In the genomic region with DNA sequence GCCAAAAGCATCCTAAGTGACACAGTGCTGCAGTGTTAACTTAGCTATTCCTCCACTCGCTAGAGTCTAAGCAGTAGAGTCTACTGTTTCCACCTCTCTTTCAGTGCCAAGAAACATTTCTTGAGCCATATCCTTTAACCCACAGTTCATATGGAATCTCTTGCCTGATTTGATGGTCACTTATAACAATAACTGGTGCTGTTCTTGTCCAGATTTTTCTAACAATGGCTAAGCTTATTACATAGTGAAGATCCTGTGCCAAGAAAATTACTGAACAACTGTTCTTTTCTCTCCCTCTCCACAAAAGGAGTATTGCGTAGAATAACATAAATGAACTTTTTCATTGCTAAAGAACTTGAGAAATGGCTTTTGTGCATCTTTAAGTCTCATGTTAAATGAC, we compare ENCODE assay signal across 25 cellular contexts.
"Had no signal": no experiment of that assay in that cellular context is flagged by ENCODE, and none has a peak within 500 bp of the region (broad histone marks: within the 10 kb centered on the region; RNA-seq: fewer than 3 reads in every experiment).

No MANE protein-coding gene starts in this region.

- ATAC-seq: esophagus mucosa, left colon, natural killer cell, T-helper 17 cell had no signal

- H3K4me1 Mint-ChIP-seq: activated naive CD8-positive, alpha-beta T cell treated with anti-CD3 and anti-CD28 coated beads for 36 hours; stimulated activated naive B cell treated with anti-CD40 and anti-IgM and Interleukin-4, amounts not matched to agents 10 μg/mL and 1 μg/mL and 100 μg/mL, for 72 hours; T-helper 17 cell had no signal

- H3K27ac ChIP-seq: hepatocyte had no signal

- DNase-seq: activated CD4-positive, alpha-beta memory T cell treated with anti-CD3 and anti-CD28 coated beads for 36 hours; activated CD4-positive, alpha-beta T cell treated with anti-CD3 and anti-CD28 coated beads, Interleukin-2, amount 10 ng/mL, durations not matched to agents 24 days and 14 days; activated CD4-positive, CD25-positive, alpha-beta regulatory T cell treated with anti-CD3 and anti-CD28 coated beads, Interleukin-2, amount 50 U/mL, for 72 hours; activated CD8-positive, alpha-beta memory T cell treated with anti-CD3 and anti-CD28 coated beads, Interleukin-2, amount 50 U/mL, for 4 hours; activated effector memory CD4-positive, alpha-beta T cell treated with anti-CD3 and anti-CD28 coated beads, Interleukin-2, amount 50 U/mL, for 16 hours; activated naive CD4-positive, alpha-beta T cell treated with anti-CD3 and anti-CD28 coated beads for 36 hours; activated naive CD8-positive, alpha-beta T cell treated with anti-CD3 and anti-CD28 coated beads for 36 hours; activated T-cell treated with anti-CD3 and anti-CD28 coated beads, Interleukin-2, amount 50 U/mL, for 1 hour; cortex of kidney; kidney; mammary epithelial cell; natural killer cell; stimulated activated CD4-positive, alpha-beta T cell treated with anti-CD3 and anti-CD28 coated beads, Interleukin-1b, Interleukin-23, amount 100 ng/mL, for 48 hours; stimulated activated naive B cell treated with anti-CD40 and anti-IgM and Interleukin-4, amounts not matched to agents 10 μg/mL and 1 μg/mL and 100 μg/mL, for 72 hours; stomach; T-helper 17 cell; trophoblast cell had no signal

- H3K27ac Mint-ChIP-seq: activated CD4-positive, alpha-beta memory T cell treated with anti-CD3 and anti-CD28 coated beads for 36 hours; activated CD4-positive, alpha-beta T cell treated with anti-CD3 and anti-CD28 coated beads, Interleukin-2, amount 10 ng/mL, durations not matched to agents 24 days and 14 days; activated naive CD4-positive, alpha-beta T cell treated with anti-CD3 and anti-CD28 coated beads for 36 hours; activated naive CD8-positive, alpha-beta T cell treated with anti-CD3 and anti-CD28 coated beads for 36 hours; activated T-helper 1 cell treated with anti-CD3 and anti-CD28 coated beads, Interleukin-12 subunit alpha, Interleukin-12 subunit beta, Interleukin-2, Interleukin-4 antibody, amounts not matched to agents 30 ng/mL and 10 ng/mL and 1 ng/mL, durations not matched to agents 14 hours and 24 hours and 36 hours; natural killer cell; stimulated activated naive B cell treated with anti-CD40 and anti-IgM and Interleukin-4, amounts not matched to agents 10 μg/mL and 1 μg/mL and 100 μg/mL, for 72 hours; T-helper 17 cell had no signal

- H3K27me3 Mint-ChIP-seq: activated CD4-positive, alpha-beta memory T cell treated with anti-CD3 and anti-CD28 coated beads for 36 hours; activated naive CD8-positive, alpha-beta T cell treated with anti-CD3 and anti-CD28 coated beads for 36 hours; T-helper 17 cell had no signal

- H3K9me3 Mint-ChIP-seq: activated CD4-positive, alpha-beta memory T cell treated with anti-CD3 and anti-CD28 coated beads for 36 hours; activated naive CD4-positive, alpha-beta T cell treated with anti-CD3 and anti-CD28 coated beads for 36 hours; activated naive CD8-positive, alpha-beta T cell treated with anti-CD3 and anti-CD28 coated beads for 36 hours; natural killer cell had no signal

- H3K9me3 ChIP-seq: ascending aorta, gastrocnemius medialis, stomach had no signal

- H3K4me3 Mint-ChIP-seq: activated CD4-positive, alpha-beta memory T cell treated with anti-CD3 and anti-CD28 coated beads for 36 hours; activated CD4-positive, alpha-beta T cell treated with anti-CD3 and anti-CD28 coated beads, Interleukin-2, amount 10 ng/mL, durations not matched to agents 24 days and 14 days; activated naive CD4-positive, alpha-beta T cell treated with anti-CD3 and anti-CD28 coated beads for 36 hours; activated naive CD8-positive, alpha-beta T cell treated with anti-CD3 and anti-CD28 coated beads for 36 hours; activated T-helper 1 cell treated with anti-CD3 and anti-CD28 coated beads, Interleukin-12 subunit alpha, Interleukin-12 subunit beta, Interleukin-2, Interleukin-4 antibody, amounts not matched to agents 30 ng/mL and 10 ng/mL and 1 ng/mL, durations not matched to agents 14 hours and 24 hours and 36 hours; natural killer cell; stimulated activated naive B cell treated with anti-CD40 and anti-IgM and Interleukin-4, amounts not matched to agents 10 μg/mL and 1 μg/mL and 100 μg/mL, for 72 hours; T-helper 17 cell had no signal

- H3K4me3 ChIP-seq: ascending aorta, gastrocnemius medialis, hepatocyte, smooth muscle cell, stomach had no signal

- H3K36me3 ChIP-seq: ascending aorta, gastrocnemius medialis, stomach had no signal

- H3K36me3 Mint-ChIP-seq: activated CD4-positive, alpha-beta memory T cell treated with anti-CD3 and anti-CD28 coated beads for 36 hours; activated naive CD8-positive, alpha-beta T cell treated with anti-CD3 and anti-CD28 coated beads for 36 hours; brain; natural killer cell; stimulated activated naive B cell treated with anti-CD40 and anti-IgM and Interleukin-4, amounts not matched to agents 10 μg/mL and 1 μg/mL and 100 μg/mL, for 72 hours had no signal

- H3K27me3 ChIP-seq: ascending aorta, gastrocnemius medialis, hepatocyte, stomach had no signal
